8 cellular contexts compared by ENCODE assay signal in the genomic region with DNA sequence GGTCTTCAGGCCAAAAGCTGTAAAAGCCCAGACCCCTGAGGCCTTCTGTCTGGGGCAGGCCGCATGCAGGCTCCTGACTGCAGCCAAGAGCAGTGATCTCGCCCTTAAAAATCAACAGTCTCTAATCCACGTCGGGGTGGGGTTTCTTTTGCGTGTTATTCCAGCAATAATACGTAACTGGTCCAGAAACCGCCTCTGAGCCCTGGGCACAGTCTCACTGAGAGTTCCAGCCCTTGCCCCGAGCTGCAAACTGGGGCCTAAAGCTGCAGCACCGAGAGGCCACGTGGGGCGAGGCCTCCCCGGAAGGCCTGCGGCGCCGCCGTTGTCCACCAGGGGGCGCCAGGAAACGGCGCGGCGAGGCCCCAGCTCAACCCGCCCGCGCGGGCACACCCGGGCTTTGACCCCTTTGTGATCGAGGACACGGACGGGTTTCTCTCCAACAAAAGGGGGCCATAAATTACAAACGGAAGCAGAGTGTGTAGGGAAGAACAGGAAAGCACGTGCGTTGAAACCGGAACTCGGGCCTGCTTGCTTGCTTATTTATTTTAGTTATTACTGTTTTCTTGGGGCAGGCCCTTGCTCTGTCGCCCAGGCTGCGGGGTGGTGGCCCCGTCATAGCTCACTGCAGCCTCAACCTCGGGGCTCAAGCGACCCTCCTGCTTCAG.
A peak's percentile ranks its signal among the peaks of the same experiment; 100 is the strongest.
DNase-seq lines count a peak whose midpoint lies in the region; ATAC-seq and TF ChIP-seq lines count a peak whose summit lies in the region.

No MANE protein-coding gene starts in this region.

- DNase-seq in COLO668 (lab: John Stamatoyannopoulos, UW; ENCODE audit: unreplicated experiment) = peak; percentile 89
- peak; percentile 74 for DNase-seq in NCI-H128 (lab: John Stamatoyannopoulos, UW; ENCODE audit: unreplicated experiment)
- DNase-seq in T-helper 22 cell (ENCODE audit: low read depth) = peak; percentile 54
- DNase-seq in astrocyte of the cerebellum (ENCODE audit: low read depth) = no peak
- DNase-seq in hippocampal formation (lab: John Stamatoyannopoulos, UW) = peak; percentile 64 to 70
- DNase-seq in gastrocnemius medialis = peak; percentile 42 to 74

- TF ChIP-seq CTCF in astrocyte of the cerebellum (IDR thresholded peaks at IDR 0.05; ENCODE audit: low read depth, low read length, missing control alignments) (peak; percentile 98), gastrocnemius medialis (IDR thresholded peaks at IDR 0.05 in 4 of 5, conservative IDR thresholded peaks at IDR 0.05 in 1 of 5) (peak; percentile 99)

- ATAC-seq in GM21723 (IDR thresholded peaks at IDR 0.05; ENCODE audit: unreplicated experiment) (peak; percentile 78), gastrocnemius medialis (peak; percentile 46 to 49), GM21717 (IDR thresholded peaks at IDR 0.05; ENCODE audit: unreplicated experiment) (no peak)

- no peaks in the 10 kb centered on the region for H3K36me3 ChIP-seq in gastrocnemius medialis

- H3K4me3 ChIP-seq in astrocyte of the cerebellum (ENCODE audit: low read depth, low read length) = no peak overlapping the region
- peak overlapping the region in 3 of 4 donors; percentile 11 to 29 (median 14) for H3K4me3 ChIP-seq in gastrocnemius medialis

- in situ Hi-C loops in astrocyte of the cerebellum (cut with HindIII; ENCODE audit: low sequenced_read_pairs) = no loop called here
- in situ Hi-C loops in gastrocnemius medialis (cut with MboI; ENCODE audit: low sequenced_read_pairs in 4 of 4) = loop anchor here (5.0 to 25.0 kb wide), 8 partner anchors 69 to 239 kb away; partner anchors contain the start of gene WNK1 (in 2 of the 4)

- intact Hi-C loops in gastrocnemius medialis (cut with DNase I; ENCODE audit: low total_unique reads) = loop anchor here (1.0 kb wide), 1 partner anchor 175 kb away; no protein-coding TSS in a partner anchor

- peaks cover 42 to 45% of the 10 kb centered on the region in 2 donors for H3K4me1 ChIP-seq in gastrocnemius medialis

- peak in 1 of 2 donors; percentile 10 for TF ChIP-seq POLR2A in gastrocnemius medialis (IDR thresholded peaks at IDR 0.05)

- no peaks in the 10 kb centered on the region for H3K9me3 ChIP-seq in gastrocnemius medialis

- peak overlapping the region; percentile 50 to 73 (median 67) for H3K27ac ChIP-seq in gastrocnemius medialis

- no peaks in the 10 kb centered on the region for H3K27me3 ChIP-seq in gastrocnemius medialis
